Comparison of ENCODE assay signal across 30 cellular contexts in genomic region chr18:75618146-75618545, GRCh38.
"Had no signal": no experiment of that assay in that cellular context is flagged by ENCODE, and none has a peak within 500 bp of the region (broad histone marks: within the 10 kb centered on the region; RNA-seq: fewer than 3 reads in every experiment).

No MANE protein-coding gene starts in this region.

- DNase-seq: activated CD4-positive, alpha-beta T cell treated with anti-CD3 and anti-CD28 coated beads for 36 hours; activated CD4-positive, alpha-beta T cell treated with anti-CD3 and anti-CD28 coated beads, Interleukin-2, amount 10 ng/mL, durations not matched to agents 7 days and 5 days; activated CD4-positive, alpha-beta T cell treated with anti-CD3 and anti-CD28 coated beads, Interleukin-2, amount 50 U/mL, for 48 hours; activated CD4-positive, CD25-positive, alpha-beta regulatory T cell; activated CD4-positive, CD25-positive, alpha-beta regulatory T cell treated with anti-CD3 and anti-CD28 coated beads, Interleukin-2, amount 50 U/mL, for 72 hours; activated CD8-positive, alpha-beta memory T cell treated with anti-CD3 and anti-CD28 coated beads for 24 hours; activated CD8-positive, alpha-beta T cell treated with anti-CD3 and anti-CD28 coated beads for 36 hours; activated effector memory CD4-positive, alpha-beta T cell treated with Interleukin-2 at 50 U/mL for 16 hours; activated gamma-delta T cell treated with Interleukin-2 at 50 U/mL for 16 hours; activated naive CD4-positive, alpha-beta T cell treated with anti-CD3 and anti-CD28 coated beads, Interleukin-2, amount 50 U/mL, for 16 hours; activated naive CD4-positive, alpha-beta T cell treated with Interleukin-2 at 50 U/mL for 16 hours; activated T-cell treated with anti-CD3 and anti-CD28 coated beads, Interleukin-2, amount 50 U/mL, for 4 hours; amygdala; aorta; body of pancreas; caudate nucleus; cortex of kidney; dermis blood vessel endothelial cell; effector CD4-positive, alpha-beta T cell; effector memory CD8-positive, alpha-beta T cell; erythroblast; foreskin keratinocyte; heart right ventricle; T-cell; T-helper 9 cell had no signal

- H3K4me3 ChIP-seq: body of pancreas, esophagus muscularis mucosa, gastroesophageal sphincter, heart right ventricle had no signal

- H3K4me3 Mint-ChIP-seq: activated CD4-positive, alpha-beta T cell treated with anti-CD3 and anti-CD28 coated beads for 36 hours; activated CD4-positive, alpha-beta T cell treated with anti-CD3 and anti-CD28 coated beads, Interleukin-2, amount 10 ng/mL, durations not matched to agents 7 days and 5 days; activated CD8-positive, alpha-beta T cell treated with anti-CD3 and anti-CD28 coated beads for 36 hours; activated naive CD8-positive, alpha-beta T cell; activated T-cell treated with anti-CD3 and anti-CD28 coated beads, Interleukin-2, amount 50 U/mL, for 4 hours; activated T-helper 17 cell treated with anti-CD3 and anti-CD28 coated beads, Interleukin-2, amount 50 U/mL, for 72 hours; effector memory CD8-positive, alpha-beta T cell; T-cell; T-helper 1 cell treated with Interleukin-12 subunit alpha and Interleukin-12 subunit beta and Interleukin-4 antibody, amounts not matched to agents 30 μg/mL and 1 μg/mL, for 36 hours had no signal

- H3K4me1 Mint-ChIP-seq: activated CD4-positive, alpha-beta T cell treated with anti-CD3 and anti-CD28 coated beads for 36 hours; activated CD4-positive, alpha-beta T cell treated with anti-CD3 and anti-CD28 coated beads, Interleukin-2, amount 10 ng/mL, durations not matched to agents 7 days and 5 days; activated T-helper 17 cell treated with anti-CD3 and anti-CD28 coated beads, Interleukin-2, amount 50 U/mL, for 72 hours; T-cell had no signal

- H3K9me3 Mint-ChIP-seq: activated CD4-positive, alpha-beta T cell treated with anti-CD3 and anti-CD28 coated beads, Interleukin-2, amount 10 ng/mL, durations not matched to agents 7 days and 5 days; activated CD8-positive, alpha-beta T cell treated with anti-CD3 and anti-CD28 coated beads for 36 hours; activated T-cell treated with anti-CD3 and anti-CD28 coated beads, Interleukin-2, amount 50 U/mL, for 4 hours; T-cell; T-helper 1 cell treated with Interleukin-12 subunit alpha and Interleukin-12 subunit beta and Interleukin-4 antibody, amounts not matched to agents 30 μg/mL and 1 μg/mL, for 36 hours had no signal

- H3K36me3 Mint-ChIP-seq: activated naive CD8-positive, alpha-beta T cell; T-cell had no signal

- H3K27ac Mint-ChIP-seq: activated CD4-positive, alpha-beta T cell treated with anti-CD3 and anti-CD28 coated beads for 36 hours; activated CD4-positive, alpha-beta T cell treated with anti-CD3 and anti-CD28 coated beads, Interleukin-2, amount 10 ng/mL, durations not matched to agents 7 days and 5 days; activated CD8-positive, alpha-beta T cell treated with anti-CD3 and anti-CD28 coated beads for 36 hours; activated naive CD8-positive, alpha-beta T cell; activated T-helper 17 cell treated with anti-CD3 and anti-CD28 coated beads, Interleukin-2, amount 50 U/mL, for 72 hours; effector memory CD8-positive, alpha-beta T cell; T-cell; T-helper 1 cell treated with Interleukin-12 subunit alpha and Interleukin-12 subunit beta and Interleukin-4 antibody, amounts not matched to agents 30 μg/mL and 1 μg/mL, for 36 hours had no signal
